8 cellular contexts compared by ENCODE assay signal in genomic region chr17:7483238-7484066, GRCh38.
DNase-seq lines count a peak whose midpoint lies in the region; ATAC-seq and FAIRE-seq lines count a peak whose summit lies in the region.

No MANE protein-coding gene starts in this region.

- peak; percentile 91 for FAIRE-seq in G401.6 (lab: Jason Lieb, UNC)

- peak overlapping the region; percentile 99 for H3K27ac Mint-ChIP-seq in activated naive CD4-positive, alpha-beta T cell treated with anti-CD3 and anti-CD28 coated beads, Interleukin-2, amount 50 U/mL, for 24 hours

- DNase-seq in NCI-H1092 (lab: John Stamatoyannopoulos, UW) (peak; percentile 82), SK-N-MC (ENCODE audit: low read depth, low spot score) (peak; percentile 62), globus pallidus (ENCODE audit: low spot score) (peak; percentile 97), non-pigmented ciliary epithelial cell (ENCODE audit: low read depth) (peak; percentile 82), substantia nigra (lab: John Stamatoyannopoulos, UW) (peak; percentile 71 to 100 (median 94))

- H3K9ac ChIP-seq in SK-N-MC (ENCODE audit: insufficient read length), result peak overlapping the region; percentile 100

- H3K4me1 Mint-ChIP-seq in activated naive CD4-positive, alpha-beta T cell treated with anti-CD3 and anti-CD28 coated beads, Interleukin-2, amount 50 U/mL, for 24 hours, result peaks cover 72% of the 10 kb centered on the region

- H3K9me3 ChIP-seq in SK-N-MC (ENCODE audit: low read depth, low read length), result no peaks in the 10 kb centered on the region

- no peaks in the 10 kb centered on the region for H3K9me3 Mint-ChIP-seq in activated naive CD4-positive, alpha-beta T cell treated with anti-CD3 and anti-CD28 coated beads, Interleukin-2, amount 50 U/mL, for 24 hours

- peaks cover 11% of the 10 kb centered on the region for H3K36me3 ChIP-seq in SK-N-MC (ENCODE audit: insufficient read depth, low read length)

- peak overlapping the region; percentile 100 for H3K4me3 ChIP-seq in SK-N-MC

- H3K4me3 Mint-ChIP-seq in activated naive CD4-positive, alpha-beta T cell treated with anti-CD3 and anti-CD28 coated beads, Interleukin-2, amount 50 U/mL, for 24 hours, result peak overlapping the region; percentile 99

- peak; percentile 28 for ATAC-seq in HG02588 (IDR thresholded peaks at IDR 0.05; ENCODE audit: unreplicated experiment)

- no peaks in the 10 kb centered on the region for H3K27me3 Mint-ChIP-seq in activated naive CD4-positive, alpha-beta T cell treated with anti-CD3 and anti-CD28 coated beads, Interleukin-2, amount 50 U/mL, for 24 hours

- H3K27ac ChIP-seq in SK-N-MC (peak overlapping the region; percentile 99), substantia nigra (ENCODE audit: low read depth, low read length, poor library complexity, severe bottlenecking) (peak overlapping the region; percentile 100)

- peaks cover 6% of the 10 kb centered on the region for H3K36me3 Mint-ChIP-seq in activated naive CD4-positive, alpha-beta T cell treated with anti-CD3 and anti-CD28 coated beads, Interleukin-2, amount 50 U/mL, for 24 hours

Comparison
In these comparisons a context has a peak if more than half of its experiments do, and no peak if none do; other contexts are left out.
1. Peak in every context shown above with its lines: DNase-seq, ATAC-seq, H3K4me3 ChIP-seq and H3K27ac ChIP-seq.